2 cellular contexts compared by ENCODE assay signal in the genomic region with DNA sequence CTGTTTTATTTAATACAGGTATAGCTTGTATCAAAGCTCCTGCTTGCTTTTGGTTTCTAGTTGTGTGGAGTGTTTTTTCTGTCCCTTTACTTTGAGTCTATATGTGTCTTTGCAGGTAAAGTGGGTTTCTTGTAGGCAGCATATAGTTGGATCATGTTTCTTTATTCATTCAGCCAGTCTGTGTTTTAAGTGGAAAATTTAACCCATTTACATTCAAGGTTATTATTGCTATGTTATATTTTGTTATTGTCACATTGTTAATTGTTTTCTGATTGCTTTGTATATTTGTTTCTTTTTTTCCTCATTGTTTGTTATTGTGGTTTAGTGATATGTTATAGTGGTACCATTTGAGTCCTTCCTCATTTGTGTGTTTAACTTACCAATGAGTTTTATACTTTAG.
TF ChIP-seq lines count a peak whose summit lies in the region.

No MANE protein-coding gene starts in this region.

TF ChIP-seq in HEK293, 187 proteins besides CTCF, POLR2A, EP300 and RAD21:
- TF ChIP-seq SETDB1 (IDR thresholded peaks at IDR 0.05; ENCODE audit: insufficient read length, low read length): peak; percentile 86
- TF ChIP-seq ZNF529 (tag by site-specific recombination; IDR thresholded peaks at IDR 0.05; ENCODE audit: insufficient replicate concordance): peak; percentile 45
- TF ChIP-seq ZNF791 (tag by site-specific recombination; IDR thresholded peaks at IDR 0.05): no peak
- no peak for TF ChIP-seq ZNF621 (tag by site-specific recombination; IDR thresholded peaks at IDR 0.05)

TF ChIP-seq in K562, 482 proteins besides CTCF, POLR2A, EP300 and RAD21:
- no peak for TF ChIP-seq TCF7L2 (IDR thresholded peaks at IDR 0.05; ENCODE audit: low read depth, low read length)
- TF ChIP-seq ZNF224 (CRISPR knock-in tag; IDR thresholded peaks at IDR 0.05): no peak
- no peak for TF ChIP-seq MTA2 (IDR thresholded peaks at IDR 0.05; ENCODE audit: low read depth)
- TF ChIP-seq, protein P1, sequence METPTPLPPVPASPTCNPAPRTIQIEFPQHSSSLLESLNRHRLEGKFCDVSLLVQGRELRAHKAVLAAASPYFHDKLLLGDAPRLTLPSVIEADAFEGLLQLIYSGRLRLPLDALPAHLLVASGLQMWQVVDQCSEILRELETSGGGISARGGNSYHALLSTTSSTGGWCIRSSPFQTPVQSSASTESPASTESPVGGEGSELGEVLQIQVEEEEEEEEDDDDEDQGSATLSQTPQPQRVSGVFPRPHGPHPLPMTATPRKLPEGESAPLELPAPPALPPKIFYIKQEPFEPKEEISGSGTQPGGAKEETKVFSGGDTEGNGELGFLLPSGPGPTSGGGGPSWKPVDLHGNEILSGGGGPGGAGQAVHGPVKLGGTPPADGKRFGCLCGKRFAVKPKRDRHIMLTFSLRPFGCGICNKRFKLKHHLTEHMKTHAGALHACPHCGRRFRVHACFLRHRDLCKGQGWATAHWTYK (CRISPR knock-in tag; IDR thresholded peaks at IDR 0.05): no peak
- peak; percentile 91 for TF ChIP-seq ZNF507 (tag; conservative IDR thresholded peaks at IDR 0.05)
